In the genomic region with DNA sequence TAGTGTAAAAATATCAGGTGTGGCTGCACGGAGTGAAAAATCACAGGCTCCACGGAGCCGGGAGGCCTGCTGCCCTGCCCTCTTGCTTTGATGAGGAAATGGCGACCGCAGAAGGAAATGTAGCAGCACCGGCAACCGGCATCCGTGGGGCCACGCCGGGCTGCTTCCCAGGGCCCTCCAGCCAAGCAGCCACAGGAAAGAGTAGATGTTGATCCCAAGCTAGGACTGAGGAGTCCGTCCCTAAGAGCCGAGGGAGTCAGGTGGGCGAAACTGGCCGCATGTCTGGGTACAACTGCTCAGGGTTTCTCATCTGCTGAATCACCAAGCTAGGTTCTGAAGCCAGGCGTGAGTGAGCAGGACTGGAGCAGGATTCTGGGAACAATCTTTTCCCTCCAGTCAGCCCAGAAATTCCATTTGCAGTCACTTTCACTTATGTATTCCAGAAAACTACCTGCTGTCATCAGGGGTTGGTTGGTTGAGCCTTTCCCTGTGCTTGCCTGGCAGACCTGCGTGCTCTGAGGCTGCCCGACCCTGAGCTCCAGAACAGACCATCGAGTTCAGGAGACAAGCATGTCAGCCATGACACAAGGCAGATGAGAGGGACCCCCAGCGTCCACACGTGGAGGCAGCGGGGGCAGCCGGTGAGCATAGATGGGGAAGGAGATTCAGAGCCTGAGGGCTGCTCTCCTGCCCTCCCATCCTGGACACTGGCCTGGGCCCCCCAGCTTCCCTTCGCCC, we compare ENCODE assay signal across 8 cellular contexts. TPM values are rescaled to one million over a fixed set of nuclear protein-coding genes. Genes with fewer than 3 reads are reported as not detected.
A peak's percentile ranks its signal among the peaks of the same experiment; 100 is the strongest.
DNase-seq lines count a peak whose midpoint lies in the region; ATAC-seq and TF ChIP-seq lines count a peak whose summit lies in the region.

No MANE protein-coding gene starts in this region.

- peak overlapping the region; percentile 15; the same call in 1 of the 2 replicates for H2AFZ ChIP-seq in Loucy (ENCODE audit: low read length)

- no peaks in the 10 kb centered on the region for H3K9me3 ChIP-seq in Loucy (ENCODE audit: insufficient read depth, low read depth, low read length)

- H3K27me3 ChIP-seq in Loucy (ENCODE audit: insufficient read depth, low read length, poor library complexity, severe bottlenecking) = no peaks in the 10 kb centered on the region

- H3K36me3 Mint-ChIP-seq in activated T-cell treated with anti-CD3 and anti-CD28 coated beads, Interleukin-2, amount 50 U/mL, for 72 hours (ENCODE audit: insufficient read depth in 2 of 2) = no peaks in the 10 kb centered on the region
- no peaks in the 10 kb centered on the region for H3K36me3 Mint-ChIP-seq in memory B cell

- peak overlapping the region; percentile 95 for H3K27ac Mint-ChIP-seq in activated T-cell treated with anti-CD3 and anti-CD28 coated beads, Interleukin-2, amount 50 U/mL, for 72 hours
- peak overlapping the region; percentile 86 for H3K27ac Mint-ChIP-seq in memory B cell

- peak overlapping the region; percentile 86 for H3K9ac ChIP-seq in Loucy (ENCODE audit: low read depth, low read length, poor library complexity, severe bottlenecking)

- peak overlapping the region; percentile 95 for H3K4me2 ChIP-seq in Loucy (ENCODE audit: low read depth, low read length, poor library complexity, severe bottlenecking)

- TF ChIP-seq CTCF in Loucy (conservative IDR thresholded peaks at IDR 0.05; ENCODE audit: low read length) = no peak

- H3K4me1 Mint-ChIP-seq in activated T-cell treated with anti-CD3 and anti-CD28 coated beads, Interleukin-2, amount 50 U/mL, for 72 hours (ENCODE audit: low read depth) = peaks cover 97% of the 10 kb centered on the region
- H3K4me1 Mint-ChIP-seq in memory B cell = peaks cover 73% of the 10 kb centered on the region

- peak overlapping the region; percentile 84 to 87 for H3K4me3 Mint-ChIP-seq in activated T-cell treated with anti-CD3 and anti-CD28 coated beads, Interleukin-2, amount 50 U/mL, for 72 hours
- H3K4me3 Mint-ChIP-seq in memory B cell = peak overlapping the region; percentile 86

- DNase-seq in AG20443 (ENCODE audit: low spot score) = peak; percentile 51
- DNase-seq in activated T-cell treated with anti-CD3 and anti-CD28 coated beads, Interleukin-2, amount 50 U/mL, for 72 hours = peak; percentile 51 to 56
- DNase-seq in memory B cell (ENCODE audit: low spot score in 2 of 2) = no peak
- no peak for DNase-seq in left colon
- no peak for DNase-seq in NCI-H526 (lab: John Stamatoyannopoulos, UW)

- H3K79me2 ChIP-seq in Loucy (ENCODE audit: insufficient read depth, low read length) = peaks cover 8% of the 10 kb centered on the region; the same call in 1 of the 2 replicates

- intact Hi-C loops in left colon (cut with DNase I, micrococcal nuclease) = no loop called here

- H3K36me3 ChIP-seq in Loucy (ENCODE audit: insufficient read depth, low read length) = no peaks in the 10 kb centered on the region

- peak; percentile 32 to 33 for ATAC-seq in activated T-cell treated with anti-CD3 and anti-CD28 coated beads, Interleukin-2, amount 50 U/mL, for 72 hours (replicated peaks in 1 of 2)
- no peak for ATAC-seq in memory B cell (ENCODE audit: low read depth)
- ATAC-seq in left colon = no peak
- no peak for ATAC-seq in HG02763 (IDR thresholded peaks at IDR 0.05; ENCODE audit: unreplicated experiment)
- ATAC-seq in HG02870 (IDR thresholded peaks at IDR 0.05; ENCODE audit: unreplicated experiment) = no peak

- peak overlapping the region; percentile 72 for H3K4me3 ChIP-seq in Loucy (ENCODE audit: low read length, poor library complexity, severe bottlenecking)

- H4K20me1 ChIP-seq in Loucy (ENCODE audit: insufficient read depth, low read length, poor library complexity, severe bottlenecking) = no peaks in the 10 kb centered on the region

- peaks cover 66% of the 10 kb centered on the region for H3K4me1 ChIP-seq in Loucy (ENCODE audit: insufficient read depth, low read length, poor library complexity, severe bottlenecking)

- peaks cover 24% of the 10 kb centered on the region for H3F3A ChIP-seq in Loucy (ENCODE audit: low read depth)

- H3K9me3 Mint-ChIP-seq in activated T-cell treated with anti-CD3 and anti-CD28 coated beads, Interleukin-2, amount 50 U/mL, for 72 hours = no peaks in the 10 kb centered on the region
- H3K9me3 Mint-ChIP-seq in memory B cell = peaks cover 3% of the 10 kb centered on the region

- no peaks in the 10 kb centered on the region for H3K27me3 Mint-ChIP-seq in activated T-cell treated with anti-CD3 and anti-CD28 coated beads, Interleukin-2, amount 50 U/mL, for 72 hours (ENCODE audit: low read depth)
- no peaks in the 10 kb centered on the region for H3K27me3 Mint-ChIP-seq in memory B cell

- H3K9me2 ChIP-seq in Loucy (replicated peaks; ENCODE audit: low read depth, low read length) = no peaks in the 10 kb centered on the region

RNA-seq across cellular contexts. Expression of gene ITGB2, which starts 5.8 kb away (rescaled TPM):
- total RNA-seq in activated T-cell treated with anti-CD3 and anti-CD28 coated beads, Interleukin-2, amount 50 U/mL, for 72 hours = 100 to 1,000 TPM; 248 to 287 TPM
- total RNA-seq in left colon = 10 to 100 TPM in 1 of 2 donors, 1 to 10 TPM in 1; 6.8 to 33.1 TPM

RNA-seq across cellular contexts. Expression of gene SLX9, which starts 13.3 kb away (rescaled TPM):
- total RNA-seq in activated T-cell treated with anti-CD3 and anti-CD28 coated beads, Interleukin-2, amount 50 U/mL, for 72 hours = 10 to 100 TPM; 38.7 to 48.9 TPM
- total RNA-seq in left colon = 10 to 100 TPM; 22.3 to 30.5 TPM

RNA-seq across cellular contexts. Expression of gene PTTG1IP, which starts 53.0 kb away (rescaled TPM):
- total RNA-seq in activated T-cell treated with anti-CD3 and anti-CD28 coated beads, Interleukin-2, amount 50 U/mL, for 72 hours = 10 to 100 TPM; 63.9 to 70.5 TPM
- total RNA-seq in left colon = 100 to 1,000 TPM; 206 to 380 TPM

Comparison
In these comparisons a context has a peak if more than half of its experiments do, and no peak if none do; other contexts are left out.
1. DNase-seq: peak in AG20443 (single experiment) and activated T-cell treated with anti-CD3 and anti-CD28 coated beads, Interleukin-2, amount 50 U/mL, for 72 hours (2 of 2); none in memory B cell (0 of 2), left colon (0 of 2) and NCI-H526 (0 of 2).
2. ATAC-seq: peak in activated T-cell treated with anti-CD3 and anti-CD28 coated beads, Interleukin-2, amount 50 U/mL, for 72 hours (2 of 2); none in memory B cell (single experiment), left colon (single experiment), HG02763 (single experiment) and HG02870 (single experiment).
3. RNA of gene ITGB2, which starts 5.8 kb away (total RNA-seq): 248 to 287 TPM in activated T-cell treated with anti-CD3 and anti-CD28 coated beads, Interleukin-2, amount 50 U/mL, for 72 hours; 6.8 to 33.1 TPM in left colon; every median in the first group is over 4 times any median in the second.